ENCODE assay signal across 13 cellular contexts in genomic region chr14:91387135-91387849, GRCh38. TPM values are rescaled to one million over a fixed set of nuclear protein-coding genes. Genes with fewer than 3 reads are reported as not detected.
DNase-seq lines count a peak whose midpoint lies in the region; ATAC-seq and TF ChIP-seq lines count a peak whose summit lies in the region.
"Had no signal": no experiment of that assay in that cellular context is flagged by ENCODE, and none has a peak within 500 bp of the region (broad histone marks: within the 10 kb centered on the region; RNA-seq: fewer than 3 reads in every experiment).

No MANE protein-coding gene starts in this region.

- H3K4me1 ChIP-seq in SJCRH30: peaks cover 37% of the 10 kb centered on the region
- H3K4me1 ChIP-seq in foreskin keratinocyte: peaks cover 4% of the 10 kb centered on the region
- H3K4me1 ChIP-seq in stomach: peaks cover 18 to 57% (median 30%) of the 10 kb centered on the region in 4 donors

- H3K27me3 Mint-ChIP-seq in activated naive CD4-positive, alpha-beta T cell treated with anti-CD3 and anti-CD28 coated beads, Interleukin-2, amount 10 ng/mL, durations not matched to agents 7 days and 5 days: no peaks in the 10 kb centered on the region
- H3K27me3 Mint-ChIP-seq in activated naive CD4-positive, alpha-beta T cell treated with anti-CD3 and anti-CD28 coated beads for 36 hours (ENCODE audit: low read depth): no peaks in the 10 kb centered on the region

- 58 to 69% (median 64%) methylated on average over 21 of the region's 21 CpGs for WGBS in stomach, 5 donors

- H3K27ac ChIP-seq in SJCRH30 (peak overlapping the region; percentile 77), foreskin keratinocyte (no peak overlapping the region), stomach (peak overlapping the region in 4 of 5 donors; percentile 6 to 75 (median 62))
- H3K27ac ChIP-seq: vagina had no signal

- H3K27me3 ChIP-seq in SJCRH30: no peaks in the 10 kb centered on the region
- H3K27me3 ChIP-seq in foreskin keratinocyte: no peaks in the 10 kb centered on the region
- H3K27me3 ChIP-seq in stomach: no peaks in the 10 kb centered on the region
- H3K27me3 ChIP-seq: vagina had no signal

- H3K4me3 ChIP-seq in SJCRH30 (peak overlapping the region; percentile 40), stomach (no peak overlapping the region)
- H3K4me3 ChIP-seq: K562, vagina had no signal

- intact Hi-C loops in stomach (cut with DNase I; ENCODE audit: low total_unique reads): no loop called here
- intact Hi-C loops in activated naive CD4-positive, alpha-beta T cell treated with anti-CD3 and anti-CD28 coated beads for 36 hours (cut with micrococcal nuclease): no loop called here

- H3K4me3 Mint-ChIP-seq in activated naive CD4-positive, alpha-beta T cell treated with anti-CD3 and anti-CD28 coated beads, Interleukin-2, amount 10 ng/mL, durations not matched to agents 7 days and 5 days: no peak overlapping the region
- no peak overlapping the region for H3K4me3 Mint-ChIP-seq in activated naive CD4-positive, alpha-beta T cell treated with anti-CD3 and anti-CD28 coated beads for 36 hours

- no peak for TF ChIP-seq POLR2A in stomach (IDR thresholded peaks at IDR 0.05)

- TF ChIP-seq CTCF in foreskin keratinocyte (conservative IDR thresholded peaks at IDR 0.05) (peak; percentile 25), stomach (IDR thresholded peaks at IDR 0.05) (no peak)

- H3K36me3 Mint-ChIP-seq in activated naive CD4-positive, alpha-beta T cell treated with anti-CD3 and anti-CD28 coated beads, Interleukin-2, amount 10 ng/mL, durations not matched to agents 7 days and 5 days: peaks cover 38% of the 10 kb centered on the region
- peaks cover 7% of the 10 kb centered on the region for H3K36me3 Mint-ChIP-seq in activated naive CD4-positive, alpha-beta T cell treated with anti-CD3 and anti-CD28 coated beads for 36 hours (ENCODE audit: low read depth)

- no peaks in the 10 kb centered on the region for H3K9me3 Mint-ChIP-seq in activated naive CD4-positive, alpha-beta T cell treated with anti-CD3 and anti-CD28 coated beads, Interleukin-2, amount 10 ng/mL, durations not matched to agents 7 days and 5 days
- no peaks in the 10 kb centered on the region for H3K9me3 Mint-ChIP-seq in activated naive CD4-positive, alpha-beta T cell treated with anti-CD3 and anti-CD28 coated beads for 36 hours

- DNase-seq in activated naive CD4-positive, alpha-beta T cell treated with anti-CD3 and anti-CD28 coated beads, Interleukin-2, amount 10 ng/mL, durations not matched to agents 7 days and 5 days: no peak
- DNase-seq in activated naive CD4-positive, alpha-beta T cell treated with anti-CD3 and anti-CD28 coated beads, Interleukin-2, amount 50 U/mL, for 16 hours: no peak
- DNase-seq in SJCRH30 (peak; percentile 90 to 93), foreskin keratinocyte (peak in 1 of 2 donors; percentile 48), stomach (no peak), 8988T (no peak)
- no peak for DNase-seq in activated naive CD4-positive, alpha-beta T cell treated with anti-CD3 and anti-CD28 coated beads for 36 hours
- DNase-seq: AML-193; SHP77; stimulated activated CD4-positive, alpha-beta T cell treated with anti-CD3 and anti-CD28 coated beads, Interleukin-15, amount 100 ng/mL, for 24 hours had no signal

- H3K36me3 ChIP-seq in SJCRH30: no peaks in the 10 kb centered on the region
- H3K36me3 ChIP-seq in stomach: no peaks in the 10 kb centered on the region
- H3K36me3 ChIP-seq: vagina had no signal

- H3K27ac Mint-ChIP-seq in activated naive CD4-positive, alpha-beta T cell treated with anti-CD3 and anti-CD28 coated beads, Interleukin-2, amount 10 ng/mL, durations not matched to agents 7 days and 5 days: peak overlapping the region; percentile 28
- H3K27ac Mint-ChIP-seq in activated naive CD4-positive, alpha-beta T cell treated with anti-CD3 and anti-CD28 coated beads for 36 hours: no peak overlapping the region

- TF ChIP-seq EP300 in stomach (IDR thresholded peaks at IDR 0.05): no peak

- H3K9me3 ChIP-seq in SJCRH30 (replicated peaks): no peaks in the 10 kb centered on the region
- H3K9me3 ChIP-seq in stomach: no peaks in the 10 kb centered on the region
- H3K9me3 ChIP-seq: vagina had no signal

- ATAC-seq in foreskin keratinocyte: peak; percentile 33
- ATAC-seq in HG03139 (IDR thresholded peaks at IDR 0.05; ENCODE audit: unreplicated experiment): no peak
- ATAC-seq: K562 had no signal

- CTCF ChIA-PET in activated naive CD4-positive, alpha-beta T cell treated with anti-CD3 and anti-CD28 coated beads, Interleukin-2, amount 10 ng/mL, durations not matched to agents 7 days and 5 days (lab: Charles Lee): interaction anchor here (2.4 kb wide), 1 partner anchor 11 kb away, joined by 7 read pairs; no protein-coding TSS in a partner anchor
- CTCF ChIA-PET in activated naive CD4-positive, alpha-beta T cell treated with anti-CD3 and anti-CD28 coated beads for 36 hours (lab: Charles Lee): interaction anchor here (1.0 to 1.8 kb wide), 5 partner anchors 10 to 64 kb away, joined by 3 to 7 read pairs (median 4); partner anchors contain the start of gene CCDC88C

- peaks cover 85% of the 10 kb centered on the region for H3K4me1 Mint-ChIP-seq in activated naive CD4-positive, alpha-beta T cell treated with anti-CD3 and anti-CD28 coated beads, Interleukin-2, amount 10 ng/mL, durations not matched to agents 7 days and 5 days
- H3K4me1 Mint-ChIP-seq in activated naive CD4-positive, alpha-beta T cell treated with anti-CD3 and anti-CD28 coated beads for 36 hours (ENCODE audit: low read depth): peaks cover 89% of the 10 kb centered on the region

RNA-seq across cellular contexts. Expression of gene CCDC88C, which starts 30.3 kb away (rescaled TPM):
- total RNA-seq in SJCRH30 (2014; rRNA removed; shearing (Covaris generic)): 8.9 TPM in 2 replicates
- total RNA-seq in foreskin keratinocyte (5.0 and 7.4 TPM in 2 replicates), stomach (10 to 100 TPM; 19.3 to 66.9 (median 41.5) TPM)
- polyA plus RNA-seq in foreskin keratinocyte (2.4 and 3.7 TPM in 2 replicates), stomach (10 to 100 TPM; 10.5 to 13.0 (median 12.4) TPM)
- 10 to 100 TPM; 76.0 to 83.3 TPM for total RNA-seq in activated naive CD4-positive, alpha-beta T cell treated with anti-CD3 and anti-CD28 coated beads for 36 hours

Comparison
In these comparisons a context has a peak if more than half of its experiments do, and no peak if none do; other contexts are left out.
1. DNase-seq: peak in SJCRH30 (2 of 2); none in activated naive CD4-positive, alpha-beta T cell treated with anti-CD3 and anti-CD28 coated beads, Interleukin-2, amount 10 ng/mL, durations not matched to agents 7 days and 5 days (single experiment), activated naive CD4-positive, alpha-beta T cell treated with anti-CD3 and anti-CD28 coated beads, Interleukin-2, amount 50 U/mL, for 16 hours (single experiment), stomach (single experiment), activated naive CD4-positive, alpha-beta T cell treated with anti-CD3 and anti-CD28 coated beads for 36 hours (single experiment) and 8988T (single experiment).